Comparison of ENCODE assay signal across 27 cellular contexts in the genomic region with DNA sequence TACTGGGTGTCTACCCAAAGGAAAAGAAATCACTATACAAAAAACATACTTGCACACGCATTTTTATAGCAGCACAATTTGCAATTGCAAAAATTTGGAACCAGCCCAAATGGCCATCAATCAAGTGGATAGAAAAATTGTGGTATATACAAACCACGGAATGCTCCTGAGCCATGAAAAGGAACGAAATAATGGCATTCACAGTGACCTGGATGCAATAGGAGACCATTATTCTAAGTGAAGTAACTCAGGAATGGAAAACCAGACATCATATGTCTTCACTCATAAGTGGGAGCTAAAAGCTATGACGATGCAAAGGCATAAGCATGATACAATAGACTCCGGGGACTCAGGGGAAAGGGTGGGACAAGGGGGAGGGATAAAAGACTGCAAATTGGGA.
"Had no signal": no experiment of that assay in that cellular context is flagged by ENCODE, and none has a peak within 500 bp of the region (broad histone marks: within the 10 kb centered on the region; RNA-seq: fewer than 3 reads in every experiment).

No MANE protein-coding gene starts in this region.

- H3K4me3 ChIP-seq: breast epithelium, Peyer's patch, SJSA1 had no signal

- H3K4me3 Mint-ChIP-seq: activated CD4-positive, alpha-beta memory T cell treated with anti-CD3 and anti-CD28 coated beads for 36 hours; activated CD4-positive, alpha-beta T cell treated with anti-CD3 and anti-CD28 coated beads, Interleukin-2, amount 10 ng/mL, durations not matched to agents 7 days and 5 days; activated naive CD8-positive, alpha-beta T cell treated with anti-CD3 and anti-CD28 coated beads, Interleukin-2, amount 50 U/mL, for 24 hours; activated T-cell treated with anti-CD3 and anti-CD28 coated beads, Interleukin-2, amount 50 U/mL, for 4 hours; T-cell had no signal

- H3K27ac Mint-ChIP-seq: activated CD4-positive, alpha-beta memory T cell treated with anti-CD3 and anti-CD28 coated beads for 36 hours; activated CD4-positive, alpha-beta T cell treated with anti-CD3 and anti-CD28 coated beads, Interleukin-2, amount 10 ng/mL, durations not matched to agents 7 days and 5 days; activated naive CD4-positive, alpha-beta T cell treated with anti-CD3 and anti-CD28 coated beads, Interleukin-2, amount 50 U/mL, for 72 hours; activated naive CD8-positive, alpha-beta T cell treated with anti-CD3 and anti-CD28 coated beads, Interleukin-2, amount 50 U/mL, for 24 hours; T-cell had no signal

- DNase-seq: activated CD4-positive, alpha-beta memory T cell treated with anti-CD3 and anti-CD28 coated beads for 36 hours; activated CD4-positive, alpha-beta T cell treated with anti-CD3 and anti-CD28 coated beads, Interleukin-2, amount 10 ng/mL, durations not matched to agents 7 days and 5 days; activated CD4-positive, CD25-positive, alpha-beta regulatory T cell; activated CD8-positive, alpha-beta memory T cell treated with anti-CD3 and anti-CD28 coated beads for 24 hours; activated effector memory CD4-positive, alpha-beta T cell treated with anti-CD3 and anti-CD28 coated beads, Interleukin-2, amount 50 U/mL, for 16 hours; activated naive CD4-positive, alpha-beta T cell treated with Interleukin-2 at 50 U/mL for 16 hours; activated naive CD8-positive, alpha-beta T cell treated with anti-CD3 and anti-CD28 coated beads, Interleukin-2, amount 50 U/mL, for 24 hours; activated T-cell treated with anti-CD3 and anti-CD28 coated beads, Interleukin-2, amount 50 U/mL, for 4 hours; amygdala; central memory CD4-positive, alpha-beta T cell; KG1; MM.1S; NCI-H1105; NCI-H1436; NCI-H1694 treated with DMSO at 0.1 percent for 48 hours; NCI-H2029 treated with DMSO at 0.1 percent for 48 hours; NCI-H345; NCI-H510A; NCI-H526 treated with DMSO at 0.1 percent for 48 hours; NCI-H82; OCI-M1; Peyer's patch; SHP77; T-cell had no signal

- H3K4me1 Mint-ChIP-seq: activated CD4-positive, alpha-beta T cell treated with anti-CD3 and anti-CD28 coated beads, Interleukin-2, amount 10 ng/mL, durations not matched to agents 7 days and 5 days; activated naive CD8-positive, alpha-beta T cell treated with anti-CD3 and anti-CD28 coated beads, Interleukin-2, amount 50 U/mL, for 24 hours; T-cell had no signal

- H3K9me3 Mint-ChIP-seq: activated CD4-positive, alpha-beta memory T cell treated with anti-CD3 and anti-CD28 coated beads for 36 hours; activated CD4-positive, alpha-beta T cell treated with anti-CD3 and anti-CD28 coated beads, Interleukin-2, amount 10 ng/mL, durations not matched to agents 7 days and 5 days; activated naive CD4-positive, alpha-beta T cell treated with anti-CD3 and anti-CD28 coated beads, Interleukin-2, amount 50 U/mL, for 72 hours; activated naive CD8-positive, alpha-beta T cell treated with anti-CD3 and anti-CD28 coated beads, Interleukin-2, amount 50 U/mL, for 24 hours; activated T-cell treated with anti-CD3 and anti-CD28 coated beads, Interleukin-2, amount 50 U/mL, for 4 hours; T-cell had no signal

- H3K36me3 Mint-ChIP-seq: activated CD4-positive, alpha-beta memory T cell treated with anti-CD3 and anti-CD28 coated beads for 36 hours; activated naive CD4-positive, alpha-beta T cell treated with anti-CD3 and anti-CD28 coated beads, Interleukin-2, amount 50 U/mL, for 72 hours; T-cell had no signal

- H3K27me3 Mint-ChIP-seq: activated CD4-positive, alpha-beta T cell treated with anti-CD3 and anti-CD28 coated beads, Interleukin-2, amount 10 ng/mL, durations not matched to agents 7 days and 5 days had no signal
